ENCODE assay signal across 11 cellular contexts in genomic region chr13:60268203-60268555, GRCh38.
DNase-seq lines count a peak whose midpoint lies in the region; ATAC-seq and TF ChIP-seq lines count a peak whose summit lies in the region.
"Had no signal": no experiment of that assay in that cellular context is flagged by ENCODE, and none has a peak within 500 bp of the region (broad histone marks: within the 10 kb centered on the region; RNA-seq: fewer than 3 reads in every experiment).

No MANE protein-coding gene starts in this region.

- no peak overlapping the region for H2AK5ac ChIP-seq in mesenchymal stem cell (ENCODE audit: low read length, severe bottlenecking)

- no TSS peak for BruUV-seq in MCF 10A (replicated peaks; lab: Mats Ljungman, UMichigan)

- CTCF ChIA-PET in MCF 10A (lab: Yijun Ruan, JAX) = no interaction called here

- H3K4ac ChIP-seq in mesenchymal stem cell (ENCODE audit: low read depth in 1 of 2, low read length in 2 of 2) = no peak overlapping the region

- no peak overlapping the region for H2AFZ ChIP-seq in mesenchymal stem cell (ENCODE audit: low read depth, low read length)

- no peak overlapping the region for H2BK12ac ChIP-seq in mesenchymal stem cell (ENCODE audit: low read length in 2 of 2)

- H3K27me3 Mint-ChIP-seq in MCF 10A (ENCODE audit: insufficient read depth, unreplicated experiment) = peaks cover 18% of the 10 kb centered on the region

- no peak overlapping the region for H3K18ac ChIP-seq in mesenchymal stem cell (ENCODE audit: low read depth in 1 of 2, low read length in 2 of 2)

- H3K9me3 Mint-ChIP-seq in MCF 10A (ENCODE audit: unreplicated experiment) = no peaks in the 10 kb centered on the region

- intact Hi-C loops in breast epithelium (cut with DNase I; ENCODE audit: low total_unique reads) (no loop called here), MCF 10A (cut with micrococcal nuclease) (no loop called here), transverse colon (cut with DNase I; ENCODE audit: low total_unique reads) (no loop called here)

- H3K9me3 ChIP-seq in breast epithelium (peaks cover 0 to under 1% of the 10 kb centered on the region in 2 donors), mesenchymal stem cell (ENCODE audit: control insufficient read depth, low read length) (peaks cover 4% of the 10 kb centered on the region), transverse colon (no peaks in the 10 kb centered on the region)

- TF ChIP-seq CTCF in breast epithelium (IDR thresholded peaks at IDR 0.05) (no peak), MCF 10A (IDR thresholded peaks at IDR 0.05; ENCODE audit: unreplicated experiment) (no peak), choroid plexus epithelial cell (conservative IDR thresholded peaks at IDR 0.05; ENCODE audit: low read depth, low read length) (no peak), transverse colon (IDR thresholded peaks at IDR 0.05) (no peak)

- no peak overlapping the region for H4K8ac ChIP-seq in mesenchymal stem cell (ENCODE audit: low read length)

- POLR2A ChIA-PET in MCF 10A (lab: Yijun Ruan, JAX) = no interaction called here

- in situ Hi-C loops in transverse colon (cut with MboI; ENCODE audit: low pct_ligation_motif_present in 1 of 4, low pct_unique_long_range_greater_than_20kb in 1 of 4, low sequenced_read_pairs in 3 of 4) = no loop called here

- no peak overlapping the region for H4K91ac ChIP-seq in mesenchymal stem cell (ENCODE audit: low read length)

- ATAC-seq in GM18873 (IDR thresholded peaks at IDR 0.05; ENCODE audit: low FRiP score, unreplicated experiment) = no peak
- ATAC-seq: HCT116 had no signal

- H3K4me1 Mint-ChIP-seq in MCF 10A (ENCODE audit: insufficient read depth, unreplicated experiment) = no peaks in the 10 kb centered on the region
- H3K4me1 Mint-ChIP-seq: activated naive CD4-positive, alpha-beta T cell treated with anti-CD3 and anti-CD28 coated beads, Interleukin-2, amount 50 U/mL, for 24 hours; stimulated activated naive B cell treated with anti-CD40 and anti-IgM and Interleukin-4, amounts not matched to agents 10 μg/mL and 1 μg/mL and 100 μg/mL, for 72 hours had no signal

- H3K4me2 ChIP-seq in mesenchymal stem cell (ENCODE audit: low read length, poor library complexity, severe bottlenecking) = peak overlapping the region; percentile 57

- WGBS in mesenchymal stem cell = 50% methylated on average over 8 of the region's 8 CpGs
- WGBS in transverse colon (ENCODE audit: low coverage in 1 of 2), 2 donors = 36% methylated on average over 5 to 8 of the region's 8 CpGs

- no peak for TF ChIP-seq EP300 in transverse colon (IDR thresholded peaks at IDR 0.05; ENCODE audit: low read depth)

- TF ChIP-seq POLR2A in breast epithelium (IDR thresholded peaks at IDR 0.05) (no peak), transverse colon (IDR thresholded peaks at IDR 0.05) (no peak)

- no peak overlapping the region for H3K9ac ChIP-seq in mesenchymal stem cell (ENCODE audit: low read length)

- H3K4me1 ChIP-seq in breast epithelium (no peaks in the 10 kb centered on the region), mesenchymal stem cell (ENCODE audit: control insufficient read depth, insufficient read depth, low read depth, low read length) (no peaks in the 10 kb centered on the region), transverse colon (peaks cover 0 to 4% (median 0%) of the 10 kb centered on the region in 4 donors)

- H2BK15ac ChIP-seq in mesenchymal stem cell (ENCODE audit: low read depth, poor library complexity, severe bottlenecking) = no peak overlapping the region

- no peaks in the 10 kb centered on the region for H3K36me3 ChIP-seq in breast epithelium
- H3K36me3 ChIP-seq in mesenchymal stem cell (ENCODE audit: control insufficient read depth in 1 of 2, insufficient read depth in 2 of 2, low read depth in 1 of 2, low read length in 2 of 2) = no peaks in the 10 kb centered on the region
- H3K36me3 ChIP-seq in transverse colon = no peaks in the 10 kb centered on the region

- H2BK120ac ChIP-seq in mesenchymal stem cell (ENCODE audit: low read depth, low read length) = no peak overlapping the region

- no peak overlapping the region for H3K27ac ChIP-seq in breast epithelium
- no peak overlapping the region for H3K27ac ChIP-seq in mesenchymal stem cell (ENCODE audit: low read length, poor library complexity, severe bottlenecking)
- H3K27ac ChIP-seq in transverse colon = no peak overlapping the region

- DNase-seq in breast epithelium (ENCODE audit: low spot score in 2 of 2) (no peak), MCF 10A (ENCODE audit: unreplicated experiment) (no peak), choroid plexus epithelial cell (ENCODE audit: low read depth) (no peak), mesenchymal stem cell (peak; percentile 2), transverse colon (no peak), AG08396 (ENCODE audit: low spot score) (no peak), ureter (ENCODE audit: low spot score) (no peak)
- DNase-seq: stimulated activated naive B cell treated with anti-CD40 and anti-IgM and Interleukin-4, amounts not matched to agents 10 μg/mL and 1 μg/mL and 100 μg/mL, for 72 hours had no signal

- no peak overlapping the region for H3K14ac ChIP-seq in mesenchymal stem cell (ENCODE audit: low read length in 2 of 2)

- no peak overlapping the region for H2BK5ac ChIP-seq in mesenchymal stem cell (ENCODE audit: low read depth, low read length, poor library complexity, severe bottlenecking)

- H3K36me3 Mint-ChIP-seq in MCF 10A (ENCODE audit: insufficient read depth, unreplicated experiment) = no peaks in the 10 kb centered on the region
- H3K36me3 Mint-ChIP-seq: activated naive CD4-positive, alpha-beta T cell treated with anti-CD3 and anti-CD28 coated beads, Interleukin-2, amount 50 U/mL, for 24 hours; stimulated activated naive B cell treated with anti-CD40 and anti-IgM and Interleukin-4, amounts not matched to agents 10 μg/mL and 1 μg/mL and 100 μg/mL, for 72 hours had no signal

- H3K23ac ChIP-seq in mesenchymal stem cell (ENCODE audit: low read length in 2 of 2) = no peak overlapping the region

- H3K27me3 ChIP-seq in breast epithelium (no peaks in the 10 kb centered on the region), mesenchymal stem cell (ENCODE audit: control insufficient read depth in 1 of 2, insufficient read depth in 1 of 2, low read length in 2 of 2) (peaks cover 0 to 41% of the 10 kb centered on the region in 2 experiments), transverse colon (no peaks in the 10 kb centered on the region)

- no peaks in the 10 kb centered on the region for H3K79me1 ChIP-seq in mesenchymal stem cell (replicated peaks; ENCODE audit: low read length, poor library complexity, severe bottlenecking)

- no peak overlapping the region for H3K4me3 Mint-ChIP-seq in MCF 10A (ENCODE audit: unreplicated experiment)
- H3K4me3 Mint-ChIP-seq: activated naive CD4-positive, alpha-beta T cell treated with anti-CD3 and anti-CD28 coated beads, Interleukin-2, amount 50 U/mL, for 24 hours; stimulated activated naive B cell treated with anti-CD40 and anti-IgM and Interleukin-4, amounts not matched to agents 10 μg/mL and 1 μg/mL and 100 μg/mL, for 72 hours had no signal

- H3K4me3 ChIP-seq in breast epithelium (peak overlapping the region; percentile 15 to 44 (median 19)), choroid plexus epithelial cell (ENCODE audit: low read depth, low read length) (peak overlapping the region; percentile 61), mesenchymal stem cell (ENCODE audit: insufficient read depth in 1 of 2, low read depth in 1 of 2, low read length in 2 of 2) (peak overlapping the region in 1 of 2 experiments; percentile 79), transverse colon (peak overlapping the region in 3 of 4 donors; percentile 24 to 43 (median 32))

- no peak overlapping the region for H3K27ac Mint-ChIP-seq in MCF 10A (ENCODE audit: low read depth, unreplicated experiment)
- H3K27ac Mint-ChIP-seq: activated naive CD4-positive, alpha-beta T cell treated with anti-CD3 and anti-CD28 coated beads, Interleukin-2, amount 50 U/mL, for 24 hours; stimulated activated naive B cell treated with anti-CD40 and anti-IgM and Interleukin-4, amounts not matched to agents 10 μg/mL and 1 μg/mL and 100 μg/mL, for 72 hours had no signal
